ENCODE assay signal across 14 cellular contexts in the genomic region with DNA sequence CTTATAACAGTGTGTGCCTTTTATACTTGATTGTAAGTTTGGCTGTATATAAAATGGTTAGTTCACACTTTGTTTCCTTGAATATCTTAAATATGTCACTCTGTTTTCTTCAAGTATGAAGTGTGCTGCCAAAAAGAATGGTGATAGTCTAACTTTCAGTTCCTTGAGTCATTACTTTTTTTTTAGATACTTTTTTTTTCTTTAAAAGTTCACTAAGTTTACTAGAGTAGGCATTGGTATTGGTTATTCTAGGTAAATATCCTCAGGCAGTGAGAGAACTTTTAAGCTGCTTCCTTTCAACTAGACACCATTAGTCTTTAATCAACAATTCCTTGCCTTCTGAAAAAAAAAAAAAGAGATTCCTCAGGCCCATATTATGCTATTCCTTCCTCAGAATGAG.
"Had no signal": no experiment of that assay in that cellular context is flagged by ENCODE, and none has a peak within 500 bp of the region (broad histone marks: within the 10 kb centered on the region; RNA-seq: fewer than 3 reads in every experiment).

No MANE protein-coding gene starts in this region.

- DNase-seq: activated CD4-positive, CD25-positive, alpha-beta regulatory T cell treated with anti-CD3 and anti-CD28 coated beads, Interleukin-2, amount 50 U/mL, for 72 hours; heart left ventricle; left colon; occipital lobe; posterior cingulate gyrus; small intestine; stimulated activated CD4-positive, alpha-beta T cell treated with anti-CD3 and anti-CD28 coated beads, Interleukin-15, amount 100 ng/mL, for 24 hours; stimulated activated naive B cell treated with anti-CD40 and anti-IgM and Interleukin-4, amounts not matched to agents 10 μg/mL and 1 μg/mL and 100 μg/mL, for 72 hours; T-helper 1 cell; upper lobe of right lung; WERI-Rb-1 had no signal

- H3K4me1 Mint-ChIP-seq: memory B cell, neural crest cell had no signal

- ATAC-seq: heart left ventricle; left colon; sciatic nerve; stimulated activated naive B cell treated with anti-CD40 and anti-IgM and Interleukin-4, amounts not matched to agents 10 μg/mL and 1 μg/mL and 100 μg/mL, for 72 hours; upper lobe of right lung had no signal

- H3K36me3 Mint-ChIP-seq: memory B cell had no signal

- H3K27me3 Mint-ChIP-seq: stimulated activated naive B cell treated with anti-CD40 and anti-IgM and Interleukin-4, amounts not matched to agents 10 μg/mL and 1 μg/mL and 100 μg/mL, for 72 hours had no signal

- H3K27ac Mint-ChIP-seq: memory B cell; stimulated activated naive B cell treated with anti-CD40 and anti-IgM and Interleukin-4, amounts not matched to agents 10 μg/mL and 1 μg/mL and 100 μg/mL, for 72 hours had no signal

- H3K4me3 Mint-ChIP-seq: memory B cell; neural crest cell; stimulated activated naive B cell treated with anti-CD40 and anti-IgM and Interleukin-4, amounts not matched to agents 10 μg/mL and 1 μg/mL and 100 μg/mL, for 72 hours had no signal
